In the genomic region with DNA sequence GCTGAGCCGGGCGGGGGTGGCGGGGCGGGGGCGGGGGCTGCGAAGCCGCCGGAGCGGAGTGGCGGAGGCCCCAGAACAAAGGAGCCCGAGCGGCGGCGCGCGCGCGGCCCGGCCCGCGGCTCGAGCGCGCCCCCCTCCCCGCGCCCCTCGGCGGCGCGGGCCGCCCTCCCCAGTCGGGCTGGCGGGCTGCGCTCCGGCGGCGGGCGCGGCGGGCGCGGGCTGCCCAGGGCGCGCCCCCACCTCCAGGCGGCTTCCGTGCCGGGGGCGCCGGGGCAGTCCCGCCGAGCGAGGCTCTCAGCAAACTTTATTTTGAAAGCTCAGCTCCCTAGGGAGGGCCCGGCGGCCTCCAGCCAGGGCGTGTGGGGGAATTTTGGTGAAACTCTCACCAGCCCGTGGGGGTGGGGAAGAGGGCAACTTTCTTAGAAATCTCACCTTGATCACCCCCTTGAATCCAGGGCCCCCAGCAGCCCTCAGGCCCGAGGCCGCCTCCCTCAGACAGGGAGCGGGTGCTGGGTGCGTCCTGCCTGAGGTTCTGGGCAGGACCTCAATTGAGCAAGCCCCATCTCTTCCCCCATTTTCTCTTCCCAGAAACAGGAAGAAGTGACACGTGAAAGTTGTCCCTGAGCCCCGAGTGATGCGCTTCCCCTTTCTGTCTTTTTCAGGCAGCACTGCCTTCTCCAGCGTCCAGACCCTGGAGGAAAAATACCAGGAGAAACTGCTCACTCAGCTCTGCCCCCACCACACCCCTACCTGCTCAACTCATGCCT, we compare ENCODE assay signal across 8 cellular contexts. TPM values are rescaled to one million over a fixed set of nuclear protein-coding genes. Genes with fewer than 3 reads are reported as not detected.
DNase-seq lines count a peak whose midpoint lies in the region; ATAC-seq, FAIRE-seq and TF ChIP-seq lines count a peak whose summit lies in the region.

No MANE protein-coding gene starts in this region.

- SMC1A ChIA-PET in GM12878 (lab: Charles Lee; ENCODE audit: uncharacterized antibody, unreplicated experiment): interaction anchor here (0.6 to 5.6 kb wide), 6 partner anchors 15 to 158 kb away, joined by 3 to 46 read pairs (median 20); partner anchors contain the start of gene STAMBP

- no peak; the same call in 1 of the 2 replicates for TF ChIP-seq POLR2A in GM12878 (IDR thresholded peaks at IDR 0.05; ENCODE audit: low read depth, low read length)

- DNase-seq in AG08396 (ENCODE audit: low spot score) (peak; percentile 67), T-helper 2 cell (peak in 4 of 5 experiments; percentile 44 to 60 (median 54)), GM12878 (ENCODE audit: low read depth, low spot score) (no peak)
- DNase-seq in stimulated activated CD4-positive, alpha-beta T cell treated with anti-CD3 and anti-CD28 coated beads, Interleukin-4, amount 100 ng/mL, for 4 hours: peak; percentile 71 to 83

- RAD21 ChIA-PET in GM12878 (lab: Charles Lee; ENCODE audit: unreplicated experiment): interaction anchor here (1.4 to 5.6 kb wide), 10 partner anchors 8 to 161 kb away, joined by 3 to 96 read pairs (median 20); partner anchors contain the start of genes DGUOK and STAMBP

- no peaks in the 10 kb centered on the region for H3K9me3 ChIP-seq in GM12878 (replicated peaks; ENCODE audit: control insufficient read depth, insufficient read depth, low read length)

- H3K9ac ChIP-seq in GM12878 (ENCODE audit: control insufficient read depth, insufficient read depth, low read length): peak overlapping the region; percentile 71

- H4K20me1 ChIP-seq in GM12878 (ENCODE audit: control insufficient read depth, insufficient read depth): peaks cover 12% of the 10 kb centered on the region; the same call in 1 of the 2 replicates

- no TSS peak for BruUV-seq in GM12878 (replicated peaks; lab: Mats Ljungman, UMichigan)

- ATAC-seq in GM18870 (IDR thresholded peaks at IDR 0.05; ENCODE audit: unreplicated experiment) (peak; percentile 46), HG03439 (IDR thresholded peaks at IDR 0.05; ENCODE audit: unreplicated experiment) (peak; percentile 38), GM12878 (peak; percentile 16), GM18858 (IDR thresholded peaks at IDR 0.05; ENCODE audit: unreplicated experiment) (no peak)

- no peak for TF ChIP-seq CTCF in GM12878 (IDR thresholded peaks at IDR 0.05 in 2 of 3, conservative IDR thresholded peaks at IDR 0.05 in 1 of 3; ENCODE audit: control insufficient read depth in 2 of 3, extremely low read depth in 1 of 3, insufficient read depth in 1 of 3, low read depth in 3 of 3, low read length in 3 of 3)

- H3K36me3 ChIP-seq in GM12878 (ENCODE audit: control insufficient read depth in 2 of 2, insufficient read depth in 2 of 2, low read length in 1 of 2): peaks cover 0 to 18% of the 10 kb centered on the region in 2 experiments; a peak in 3 of 4 replicates

- H3K27ac ChIP-seq in GM12878 (ENCODE audit: control insufficient read depth, insufficient read depth): peak overlapping the region; percentile 89
- H3K27ac ChIP-seq in layer of hippocampus (ENCODE audit: low read depth, low read length): peak overlapping the region; percentile 56

- peak overlapping the region; percentile 96 for H3K4me2 ChIP-seq in GM12878 (ENCODE audit: control insufficient read depth, insufficient read depth)

- CTCF ChIA-PET in GM12878 (lab: Yijun Ruan, JAX): interaction anchor here (2.2 to 5.3 kb wide), 6 partner anchors 56 to 163 kb away, joined by 6 to 78 read pairs (median 35); partner anchors contain the start of gene STAMBP

- H2AFZ ChIP-seq in GM12878 (ENCODE audit: control insufficient read depth, low read depth, low read length): no peak overlapping the region; the same call in 1 of the 2 replicates

- H3K79me2 ChIP-seq in GM12878 (ENCODE audit: control insufficient read depth, insufficient read depth, low read length): peaks cover 86% of the 10 kb centered on the region

- in situ Hi-C loops in GM12878 (cut with MboI): no loop called here

- POLR2A ChIA-PET in GM12878 (lab: Charles Lee): interaction anchor here (0.7 to 4.4 kb wide), 11 partner anchors 15 to 157 kb away, joined by 3 to 34 read pairs (median 3); partner anchors contain the start of genes DGUOK and STAMBP

- no peak for TF ChIP-seq RAD21 in GM12878 (IDR thresholded peaks at IDR 0.05; ENCODE audit: insufficient read depth, low read depth, low read length)

- no peaks in the 10 kb centered on the region for H3K27me3 ChIP-seq in GM12878 (replicated peaks in 1 of 2; ENCODE audit: control insufficient read depth in 2 of 2, insufficient read depth in 2 of 2, low read length in 1 of 2)
- H3K27me3 ChIP-seq in layer of hippocampus (ENCODE audit: control insufficient read depth, insufficient read depth, low read length): no peaks in the 10 kb centered on the region

- WGBS in GM12878 (ENCODE audit: insufficient coverage, insufficient replicate concordance, low lambda C conversion rate, missing lambda C conversion rate): under 1% methylated on average over 20 of the region's 64 CpGs

- H3K4me3 ChIP-seq in GM12878: peak overlapping the region; percentile 96

- intact Hi-C loops in GM12878 (cut with micrococcal nuclease; ENCODE audit: unreplicated experiment): loop anchor here (2.0 to 10.0 kb wide), 2 partner anchors 47 to 161 kb away; partner anchors contain the start of gene STAMBP

- peak; percentile 35 for FAIRE-seq in GM12878 (lab: Jason Lieb, UNC)

- TF ChIP-seq EP300 in GM12878 (IDR thresholded peaks at IDR 0.05; ENCODE audit: borderline replicate concordance in 1 of 2, control insufficient read depth in 1 of 2, low read depth in 2 of 2, low read length in 2 of 2): peak; percentile 21 to 47; a peak in 1 of 4 replicates

- H3K4me1 ChIP-seq in GM12878 (ENCODE audit: control insufficient read depth, insufficient read depth, low read length): peaks cover 12% of the 10 kb centered on the region

TF ChIP-seq in GM12878, 131 proteins besides CTCF, POLR2A, EP300 and RAD21 (continues in another document):
- 0 out of 2 replicates have a peak, but pooled peaks have one; percentile 14 for TF ChIP-seq SMARCA5 (IDR thresholded peaks at IDR 0.05)

RNA-seq across cellular contexts. Expression of gene TET3, which starts 0.8 kb away (rescaled TPM):
- 80.8 and 86.7 TPM in 2 replicates for total RNA-seq in GM12878 (2013; cell fraction: nucleolus; rRNA removed)
- total RNA-seq in GM12878 (2014; rRNA removed) (8.2 and 8.6 TPM in 2 replicates), GM12878 (2014; rRNA removed; fragmentation: Illumina TruSeq; extraction: Trizol) (7.9 and 8.3 TPM in 2 replicates), GM12878 (2021) (23.8 and 25.9 TPM in 2 replicates)
- 6.2 TPM for polyA plus RNA-seq in GM12878 (2011; ENCODE audit: low read depth)
- polyA plus RNA-seq in GM12878 (2011; rRNA removed) (10.0 and 11.2 TPM in 2 replicates), GM12878 (2014; fragmentation: Illumina TruSeq; extraction: Trizol) (10.0 and 11.3 TPM in 2 replicates), GM12878 (2014; fragmentation: Nextera tagmentation; extraction: Ambion mirVana) (under 1 TPM; 0.77 to 0.84 TPM), GM12878 (2014; rRNA removed) (10.5 and 10.6 TPM in 2 replicates), GM12878 (2016; fragmentation: Nextera tagmentation; extraction: Ambion mirVana) (1 to 10 TPM; 2.1 to 2.7 TPM)
- polyA plus RNA-seq in GM12878 (2011; cell fraction: cytosol; rRNA removed): 7.3 and 8.3 TPM in 2 replicates
- 27.5 and 29.7 TPM in 2 replicates for polyA plus RNA-seq in GM12878 (2011; cell fraction: nucleus; rRNA removed)
- polyA plus RNA-seq in GM12878 (2012): 11.7 and 11.9 TPM in 2 replicates
- polyA minus RNA-seq in GM12878 (2011; rRNA and poly(A)+ RNA removed): 14.6 and 21.8 TPM in 2 replicates
- polyA minus RNA-seq in GM12878 (2011; cell fraction: cytosol; rRNA and poly(A)+ RNA removed): 10.1 and 12.2 TPM in 2 replicates
- polyA minus RNA-seq in GM12878 (2011; cell fraction: nucleus; rRNA and poly(A)+ RNA removed): 15.4 and 28.9 TPM in 2 replicates

RNA-seq across cellular contexts. Expression of gene DGUOK, which starts 58.8 kb away (rescaled TPM):
- total RNA-seq in GM12878 (2013; cell fraction: nucleolus; rRNA removed): 26.2 and 27.7 TPM in 2 replicates
- total RNA-seq in GM12878 (2014; rRNA removed): 64.4 and 68.4 TPM in 2 replicates
- total RNA-seq in GM12878 (2014; rRNA removed; fragmentation: Illumina TruSeq; extraction: Trizol): 64.7 and 68.7 TPM in 2 replicates
- total RNA-seq in GM12878 (2021): 69.2 and 74.2 TPM in 2 replicates
- polyA plus RNA-seq in GM12878 (2011; ENCODE audit: low read depth): 110 TPM
- polyA plus RNA-seq in GM12878 (2011; rRNA removed): 86.6 and 100 TPM in 2 replicates
- 96.8 and 103 TPM in 2 replicates for polyA plus RNA-seq in GM12878 (2011; cell fraction: cytosol; rRNA removed)
- polyA plus RNA-seq in GM12878 (2011; cell fraction: nucleus; rRNA removed): 55.5 and 77.9 TPM in 2 replicates
- polyA plus RNA-seq in GM12878 (2012): 84.5 and 96.5 TPM in 2 replicates
- 84.7 and 89.8 TPM in 2 replicates for polyA plus RNA-seq in GM12878 (2014; fragmentation: Illumina TruSeq; extraction: Trizol)
- 100 to 1,000 TPM; 175 to 234 TPM for polyA plus RNA-seq in GM12878 (2014; fragmentation: Nextera tagmentation; extraction: Ambion mirVana)
- 84.3 and 93.0 TPM in 2 replicates for polyA plus RNA-seq in GM12878 (2014; rRNA removed)
- 100 to 1,000 TPM; 147 to 156 TPM for polyA plus RNA-seq in GM12878 (2016; fragmentation: Nextera tagmentation; extraction: Ambion mirVana)
- 20.6 and 38.0 TPM in 2 replicates for polyA minus RNA-seq in GM12878 (2011; rRNA and poly(A)+ RNA removed)
- 8.4 and 14.6 TPM in 2 replicates for polyA minus RNA-seq in GM12878 (2011; cell fraction: cytosol; rRNA and poly(A)+ RNA removed)
- 16.9 and 26.9 TPM in 2 replicates for polyA minus RNA-seq in GM12878 (2011; cell fraction: nucleus; rRNA and poly(A)+ RNA removed)
